ENCODE assay signal across 11 cellular contexts in the genomic region with DNA sequence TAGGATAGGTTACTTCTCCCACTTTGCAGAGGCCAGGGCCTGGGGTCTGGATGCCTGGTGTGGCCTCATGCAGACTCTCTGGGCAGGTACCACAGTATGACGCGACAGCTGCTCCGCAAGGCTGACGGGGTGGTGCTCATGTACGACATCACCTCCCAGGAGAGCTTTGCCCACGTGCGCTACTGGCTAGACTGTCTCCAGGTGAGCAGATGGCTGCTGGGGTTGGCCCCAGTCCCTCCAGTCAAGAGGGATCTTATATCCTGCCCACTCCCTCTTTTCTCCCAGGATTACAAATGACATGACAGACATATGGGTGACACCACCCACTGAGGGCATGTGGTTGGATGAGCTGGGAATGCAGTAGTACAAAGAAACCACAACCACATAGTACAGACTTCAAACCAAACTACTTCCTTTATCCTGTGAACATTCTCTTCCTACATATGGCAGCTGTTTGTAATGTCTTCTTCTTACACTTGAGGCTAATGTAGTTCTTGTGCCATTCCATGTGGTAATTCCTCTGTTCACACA. TPM values are rescaled to one million over a fixed set of nuclear protein-coding genes. Genes with fewer than 3 reads are reported as not detected.
DNase-seq lines count a peak whose midpoint lies in the region; ATAC-seq, FAIRE-seq and TF ChIP-seq lines count a peak whose summit lies in the region.
"Had no signal": no experiment of that assay in that cellular context is flagged by ENCODE, and none has a peak within 500 bp of the region (broad histone marks: within the 10 kb centered on the region; RNA-seq: fewer than 3 reads in every experiment).

No MANE protein-coding gene starts in this region.

- peaks cover 34% of the 10 kb centered on the region for H3K4me1 Mint-ChIP-seq in type B pancreatic cell (ENCODE audit: unreplicated experiment)
- peaks cover 11% of the 10 kb centered on the region for H3K4me1 Mint-ChIP-seq in nephron progenitor cell

- H3K4me3 Mint-ChIP-seq in type B pancreatic cell (no peak overlapping the region), nephron progenitor cell (no peak overlapping the region)

- H3K36me3 Mint-ChIP-seq in type B pancreatic cell = no peaks in the 10 kb centered on the region
- no peaks in the 10 kb centered on the region for H3K36me3 Mint-ChIP-seq in nephron progenitor cell (ENCODE audit: low read depth)
- H3K36me3 Mint-ChIP-seq: brain had no signal

- no peaks in the 10 kb centered on the region for H3K27me3 Mint-ChIP-seq in type B pancreatic cell
- peaks cover 11% of the 10 kb centered on the region for H3K27me3 Mint-ChIP-seq in nephron progenitor cell (ENCODE audit: low read depth, poor library complexity)

- TF ChIP-seq CTCF in bronchial epithelial cell (IDR thresholded peaks at IDR 0.05; ENCODE audit: insufficient read depth, low read length, severe bottlenecking) (no peak), type B pancreatic cell (conservative IDR thresholded peaks at IDR 0.05) (no peak), nephron progenitor cell (IDR thresholded peaks at IDR 0.05) (no peak)

- DNase-seq in stimulated activated CD4-positive, alpha-beta T cell treated with anti-CD3 and anti-CD28 coated beads, Interleukin-15, amount 100 ng/mL, for 24 hours = peak; percentile 20
- DNase-seq in stimulated activated CD4-positive, alpha-beta T cell treated with anti-CD3 and anti-CD28 coated beads, Interleukin-12 subunit alpha, Interleukin-12 subunit beta, amount 100 ng/mL, for 4 hours = no peak
- DNase-seq in NCI-H510A (lab: John Stamatoyannopoulos, UW) (peak; percentile 81), bronchial epithelial cell (ENCODE audit: low read depth) (peak; percentile 39), type B pancreatic cell (ENCODE audit: extremely low spot score, unreplicated experiment) (no peak), nephron progenitor cell (no peak), kidney glomerular epithelial cell (lab: John Stamatoyannopoulos, UW) (no peak)

- H3K4me3 ChIP-seq in bronchial epithelial cell (ENCODE audit: low read depth, low read length) = no peak overlapping the region
- H3K4me3 ChIP-seq: skin epidermis, tibial nerve had no signal

- H3K27ac Mint-ChIP-seq in type B pancreatic cell (peak overlapping the region; percentile 54), nephron progenitor cell (no peak overlapping the region)

- H3K9me3 Mint-ChIP-seq in type B pancreatic cell (no peaks in the 10 kb centered on the region), nephron progenitor cell (no peaks in the 10 kb centered on the region)

- no peak for FAIRE-seq in bronchial epithelial cell (lab: Jason Lieb, UNC)

- no peaks in the 10 kb centered on the region for H3K36me3 ChIP-seq in bronchial epithelial cell (ENCODE audit: control insufficient read depth, insufficient read depth, low read length)
- H3K36me3 ChIP-seq: tibial nerve had no signal

- ATAC-seq in GM18868 (IDR thresholded peaks at IDR 0.05; ENCODE audit: unreplicated experiment) = no peak

- no peaks in the 10 kb centered on the region for H3K27me3 ChIP-seq in bronchial epithelial cell (ENCODE audit: control insufficient read depth, insufficient read depth, low read length)
- H3K27me3 ChIP-seq: tibial nerve had no signal

RNA-seq across cellular contexts. Expression of gene RAB44, which starts 29.9 kb away (rescaled TPM):
- total RNA-seq in bronchial epithelial cell = under 0.01 TPM in 2 replicates
- total RNA-seq in type B pancreatic cell (ENCODE audit: low replicate concordance) = 0.07 TPM in 1 of 2 replicates, not detected in the other

RNA-seq across cellular contexts. Expression of gene CDKN1A, which starts 49.0 kb away (rescaled TPM):
- total RNA-seq in bronchial epithelial cell = 364 and 524 TPM in 2 replicates
- total RNA-seq in type B pancreatic cell (ENCODE audit: low replicate concordance) = 76.3 and 185 TPM in 2 replicates

Comparison
In these comparisons a context has a peak if more than half of its experiments do, and no peak if none do; other contexts are left out.
1. DNase-seq: peak in stimulated activated CD4-positive, alpha-beta T cell treated with anti-CD3 and anti-CD28 coated beads, Interleukin-15, amount 100 ng/mL, for 24 hours (single experiment), NCI-H510A (single experiment) and bronchial epithelial cell (single experiment); none in stimulated activated CD4-positive, alpha-beta T cell treated with anti-CD3 and anti-CD28 coated beads, Interleukin-12 subunit alpha, Interleukin-12 subunit beta, amount 100 ng/mL, for 4 hours (single experiment), type B pancreatic cell (single experiment), nephron progenitor cell (single experiment) and kidney glomerular epithelial cell (single experiment).